17 cellular contexts compared by ENCODE assay signal in genomic region chr6:170223718-170224693, GRCh38.
DNase-seq lines count a peak whose midpoint lies in the region; ATAC-seq, FAIRE-seq and TF ChIP-seq lines count a peak whose summit lies in the region.
"Had no signal": no experiment of that assay in that cellular context is flagged by ENCODE, and none has a peak within 500 bp of the region (broad histone marks: within the 10 kb centered on the region; RNA-seq: fewer than 3 reads in every experiment).

No MANE protein-coding gene starts in this region.

- H3K4me2 ChIP-seq in H1 (ENCODE audit: insufficient read depth in 1 of 2, low read depth in 2 of 2, low read length in 2 of 2) = no peak overlapping the region

- FAIRE-seq in H1 (lab: Jason Lieb, UNC) = no peak
- FAIRE-seq: G401.6 had no signal

- H2BK5ac ChIP-seq in H1 (ENCODE audit: low read depth, low read length) = no peak overlapping the region

- H2BK120ac ChIP-seq in H1 (replicated peaks; ENCODE audit: low read depth, low read length) = no peak overlapping the region

- H3K36me3 Mint-ChIP-seq in nephron progenitor cell (ENCODE audit: low read depth) = no peaks in the 10 kb centered on the region
- H3K36me3 Mint-ChIP-seq: activated naive CD4-positive, alpha-beta T cell treated with anti-CD3 and anti-CD28 coated beads, Interleukin-2, amount 50 U/mL, for 24 hours had no signal

- peaks cover 12% of the 10 kb centered on the region for H3K27me3 Mint-ChIP-seq in nephron progenitor cell (ENCODE audit: low read depth, poor library complexity)
- H3K27me3 Mint-ChIP-seq: activated naive CD4-positive, alpha-beta T cell treated with anti-CD3 and anti-CD28 coated beads, Interleukin-2, amount 50 U/mL, for 24 hours had no signal

- H3K36me3 ChIP-seq in cardiac muscle cell (no peaks in the 10 kb centered on the region), left ventricle myocardium inferior (no peaks in the 10 kb centered on the region), H1 (ENCODE audit: control insufficient read depth in 2 of 4, insufficient read depth in 4 of 4, low read length in 3 of 4) (no peaks in the 10 kb centered on the region), uterus (no peaks in the 10 kb centered on the region), vagina (no peaks in the 10 kb centered on the region)
- H3K36me3 ChIP-seq: right atrium auricular region, tibial nerve had no signal

- intact Hi-C loops in left ventricle myocardium inferior (cut with micrococcal nuclease) = no loop called here
- intact Hi-C loops in uterus (cut with DNase I; ENCODE audit: low total_unique reads) = no loop called here
- intact Hi-C loops in vagina (cut with DNase I) = no loop called here

- H2AFZ ChIP-seq in H1 (ENCODE audit: low read length) = no peak overlapping the region

- no peaks in the 10 kb centered on the region for H3K9me3 Mint-ChIP-seq in nephron progenitor cell
- H3K9me3 Mint-ChIP-seq: activated CD4-positive, alpha-beta T cell treated with anti-CD3 and anti-CD28 coated beads, Interleukin-2, amount 10 ng/mL, durations not matched to agents 24 days and 14 days; activated naive CD4-positive, alpha-beta T cell treated with anti-CD3 and anti-CD28 coated beads, Interleukin-2, amount 50 U/mL, for 24 hours had no signal

- H4K91ac ChIP-seq in H1 (replicated peaks; ENCODE audit: insufficient read length, low read length) = peak overlapping the region; percentile 7

- no peaks in the 10 kb centered on the region for H3K79me1 ChIP-seq in H1 (ENCODE audit: low read depth, low read length)

- H3K27me3 ChIP-seq in cardiac muscle cell (no peaks in the 10 kb centered on the region), left ventricle myocardium inferior (ENCODE audit: low read depth) (no peaks in the 10 kb centered on the region), H1 (replicated peaks in 1 of 4; ENCODE audit: control insufficient read depth in 3 of 4, extremely low read depth in 1 of 4, insufficient read depth in 3 of 4, low read length in 3 of 4) (no peaks in the 10 kb centered on the region), uterus (no peaks in the 10 kb centered on the region), vagina (no peaks in the 10 kb centered on the region)
- H3K27me3 ChIP-seq: right atrium auricular region had no signal

- H2BK20ac ChIP-seq in H1 (ENCODE audit: low read length) = 0 out of 2 replicates have a peak overlapping the region, but pooled peaks have one; percentile 48

- H3K23ac ChIP-seq in H1 (ENCODE audit: insufficient read length) = no peak overlapping the region

- no peaks in the 10 kb centered on the region for H4K20me1 ChIP-seq in H1 (replicated peaks in 1 of 2; ENCODE audit: control insufficient read depth in 1 of 2, insufficient read depth in 2 of 2, low read length in 2 of 2)

- H3K27ac ChIP-seq in cardiac muscle cell = peak overlapping the region; percentile 91
- H3K27ac ChIP-seq in left ventricle myocardium inferior (replicated peaks) = no peak overlapping the region
- no peak overlapping the region for H3K27ac ChIP-seq in H1 (ENCODE audit: low read depth, low read length)
- H3K27ac ChIP-seq in uterus = no peak overlapping the region
- no peak overlapping the region for H3K27ac ChIP-seq in vagina
- H3K27ac ChIP-seq: right atrium auricular region, tibial nerve had no signal

- no peak overlapping the region for H3K4me3 Mint-ChIP-seq in nephron progenitor cell
- H3K4me3 Mint-ChIP-seq: activated CD4-positive, alpha-beta T cell treated with anti-CD3 and anti-CD28 coated beads, Interleukin-2, amount 10 ng/mL, durations not matched to agents 24 days and 14 days; activated naive CD4-positive, alpha-beta T cell treated with anti-CD3 and anti-CD28 coated beads, Interleukin-2, amount 50 U/mL, for 24 hours had no signal

- no peak for TF ChIP-seq RAD21 in H1 (IDR thresholded peaks at IDR 0.05 in 1 of 2, conservative IDR thresholded peaks at IDR 0.05 in 1 of 2; ENCODE audit: low read depth in 2 of 2, low read length in 2 of 2)

- no peak overlapping the region for H3K4ac ChIP-seq in H1 (replicated peaks; ENCODE audit: insufficient read length, low read depth, low read length)

- no peak overlapping the region for H2BK15ac ChIP-seq in H1 (ENCODE audit: low read length)

- no peak overlapping the region for H4K8ac ChIP-seq in H1 (ENCODE audit: extremely low read depth, insufficient read depth, low read length)

- no peak overlapping the region for H4K5ac ChIP-seq in H1 (ENCODE audit: insufficient read length, low read depth, low read length)

- ATAC-seq in GM19397 (IDR thresholded peaks at IDR 0.05; ENCODE audit: unreplicated experiment) (no peak), HG02938 (IDR thresholded peaks at IDR 0.05; ENCODE audit: unreplicated experiment) (no peak)

- H3K79me2 ChIP-seq in H1 (ENCODE audit: control insufficient read depth in 1 of 2, insufficient read depth in 2 of 2, low read length in 2 of 2) = no peaks in the 10 kb centered on the region

- no peak for TF ChIP-seq EP300 in H1 (IDR thresholded peaks at IDR 0.05; ENCODE audit: borderline replicate concordance in 1 of 2, low read depth in 2 of 2, low read length in 2 of 2)

- no peak overlapping the region for H3K9ac ChIP-seq in H1 (replicated peaks in 1 of 4; ENCODE audit: extremely low read depth in 1 of 4, low read depth in 3 of 4, low read length in 3 of 4)

- POLR2A ChIA-PET in H1 (lab: Charles Lee; ENCODE audit: partially characterized antibody) = no interaction called here

- H3K23me2 ChIP-seq in H1 (ENCODE audit: low read depth, low read length) = no peaks in the 10 kb centered on the region

- H3K4me1 Mint-ChIP-seq in nephron progenitor cell = peaks cover 69% of the 10 kb centered on the region
- H3K4me1 Mint-ChIP-seq: activated CD4-positive, alpha-beta T cell treated with anti-CD3 and anti-CD28 coated beads, Interleukin-2, amount 10 ng/mL, durations not matched to agents 24 days and 14 days had no signal

- CTCF ChIA-PET in H1 (lab: Charles Lee; ENCODE audit: partially characterized antibody) = no interaction called here

- no peak overlapping the region for H2BK12ac ChIP-seq in H1 (ENCODE audit: low read depth, low read length)

- H3K4me3 ChIP-seq in cardiac muscle cell (no peak overlapping the region), left ventricle myocardium inferior (no peak overlapping the region), H1 (ENCODE audit: extremely low read depth in 1 of 4, insufficient read depth in 2 of 4, low read depth in 3 of 4, low read length in 4 of 4) (no peak overlapping the region), uterus (no peak overlapping the region), vagina (no peak overlapping the region)
- H3K4me3 ChIP-seq: right atrium auricular region, tibial nerve had no signal

- H3K9me3 ChIP-seq in cardiac muscle cell (ENCODE audit: low read depth) (no peaks in the 10 kb centered on the region), left ventricle myocardium inferior (replicated peaks) (no peaks in the 10 kb centered on the region), H1 (ENCODE audit: insufficient read depth in 2 of 2, low read depth in 1 of 2, low read length in 1 of 2) (no peaks in the 10 kb centered on the region), uterus (no peaks in the 10 kb centered on the region), vagina (no peaks in the 10 kb centered on the region)
- H3K9me3 ChIP-seq: Caco-2, right atrium auricular region, tibial nerve had no signal

- H3K56ac ChIP-seq in H1 (replicated peaks; ENCODE audit: insufficient read length, low read depth, low read length) = no peak overlapping the region

- 85% methylated on average over 25 of the region's 25 CpGs; no CpG with 5 or more reads in 1 of the 2 experiments for WGBS in H1 (ENCODE audit: extremely low coverage in 1 of 2, insufficient coverage in 1 of 2, insufficient read length in 1 of 2, insufficient replicate concordance in 2 of 2, low coverage in 1 of 2, low lambda C conversion rate in 2 of 2, missing lambda C conversion rate in 1 of 2), 2 experiments

- H3K18ac ChIP-seq in H1 (ENCODE audit: extremely low read depth, low read length) = no peak overlapping the region

- peak overlapping the region; percentile 25 for H3K27ac Mint-ChIP-seq in nephron progenitor cell
- H3K27ac Mint-ChIP-seq: activated CD4-positive, alpha-beta T cell treated with anti-CD3 and anti-CD28 coated beads, Interleukin-2, amount 10 ng/mL, durations not matched to agents 24 days and 14 days had no signal

- H3K14ac ChIP-seq in H1 (ENCODE audit: insufficient read length) = no peak overlapping the region

- DNase-seq in cardiac muscle cell (ENCODE audit: low read depth in 1 of 2, low spot score in 1 of 2) (no peak), left ventricle myocardium inferior (no peak), H1 (ENCODE audit: low read depth in 1 of 2, low spot score in 2 of 2) (peak in 1 of 2 experiments; percentile 35), nephron progenitor cell (no peak), uterus (peak; percentile 6 to 9), vagina (ENCODE audit: extremely low spot score in 2 of 2) (no peak)
- DNase-seq: activated CD4-positive, alpha-beta T cell treated with anti-CD3 and anti-CD28 coated beads, Interleukin-2, amount 10 ng/mL, durations not matched to agents 24 days and 14 days; activated T-cell treated with anti-CD3 and anti-CD28 coated beads, Interleukin-2, amount 50 U/mL, for 1 hour; stimulated activated CD4-positive, alpha-beta T cell treated with anti-CD3 and anti-CD28 coated beads, Interleukin-4, amount 100 ng/mL, for 24 hours; T-helper 9 cell had no signal

- H2AK5ac ChIP-seq in H1 (ENCODE audit: low read depth, low read length) = no peak overlapping the region

- peaks cover 14% of the 10 kb centered on the region for H3K4me1 ChIP-seq in cardiac muscle cell (ENCODE audit: low read depth)
- H3K4me1 ChIP-seq in left ventricle myocardium inferior = peaks cover 7% of the 10 kb centered on the region
- H3K4me1 ChIP-seq in H1 (replicated peaks in 1 of 4; ENCODE audit: control insufficient read depth in 3 of 4, insufficient read depth in 4 of 4, low read length in 3 of 4) = peaks cover 0 to 8% (median 3%) of the 10 kb centered on the region in 4 experiments; a peak in 3 of 7 replicates
- H3K4me1 ChIP-seq in uterus = no peaks in the 10 kb centered on the region
- peaks cover 28% of the 10 kb centered on the region for H3K4me1 ChIP-seq in vagina
- H3K4me1 ChIP-seq: Caco-2 had no signal

- TF ChIP-seq POLR2A in H1 (IDR thresholded peaks at IDR 0.05; ENCODE audit: control extremely low read depth in 1 of 2, low read depth in 2 of 2, low read length in 2 of 2) = no peak
- TF ChIP-seq POLR2A in uterus (IDR thresholded peaks at IDR 0.05) = no peak
- TF ChIP-seq POLR2A in vagina (IDR thresholded peaks at IDR 0.05) = no peak

- no peak for TF ChIP-seq CTCF in cardiac muscle cell (IDR thresholded peaks at IDR 0.05; ENCODE audit: low read depth, low read length)
- no peak for TF ChIP-seq CTCF in left ventricle myocardium inferior (IDR thresholded peaks at IDR 0.05; ENCODE audit: borderline replicate concordance)
- TF ChIP-seq CTCF in H1 (IDR thresholded peaks at IDR 0.05; ENCODE audit: control extremely low read depth in 1 of 3, insufficient read depth in 1 of 3, low read depth in 1 of 3, low read length in 3 of 3) = no peak
- TF ChIP-seq CTCF in nephron progenitor cell (IDR thresholded peaks at IDR 0.05) = no peak
- no peak for TF ChIP-seq CTCF in uterus (IDR thresholded peaks at IDR 0.05)
- no peak for TF ChIP-seq CTCF in vagina (IDR thresholded peaks at IDR 0.05)

Comparison
In these comparisons a context has a peak if more than half of its experiments do, and no peak if none do; other contexts are left out.
1. DNase-seq: peak in uterus (2 of 2); none in cardiac muscle cell (0 of 2), left ventricle myocardium inferior (single experiment), nephron progenitor cell (single experiment) and vagina (0 of 2).